19 cellular contexts compared by ENCODE assay signal in the genomic region with DNA sequence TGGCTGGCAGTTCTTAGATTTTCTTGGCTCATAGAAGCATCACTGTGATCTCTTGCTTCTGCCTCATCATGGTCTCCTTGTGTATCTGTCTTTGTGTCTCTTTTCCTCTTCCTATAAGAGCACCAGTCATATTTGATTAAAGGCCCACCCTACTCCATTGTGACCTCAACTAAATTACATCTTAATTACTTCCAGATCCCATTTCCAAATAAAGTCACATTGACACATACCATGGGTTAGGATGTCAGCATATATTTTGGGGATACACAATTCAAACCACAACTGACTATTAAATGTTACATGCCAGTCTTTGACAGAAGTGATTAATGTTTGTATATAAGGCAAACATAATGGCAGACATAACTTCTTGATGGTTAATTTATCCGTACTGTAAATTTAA. TPM values are rescaled to one million over a fixed set of nuclear protein-coding genes. Genes with fewer than 3 reads are reported as not detected.
"Had no signal": no experiment of that assay in that cellular context is flagged by ENCODE, and none has a peak within 500 bp of the region (broad histone marks: within the 10 kb centered on the region; RNA-seq: fewer than 3 reads in every experiment).

No MANE protein-coding gene starts in this region.

- H3K4me2 ChIP-seq: hepatocyte had no signal

- DNase-seq: cortex of kidney; dorsolateral prefrontal cortex; effector CD8-positive, alpha-beta T cell; foreskin keratinocyte; head of caudate nucleus; kidney; left cardiac atrium; mesendoderm; naive thymus-derived CD8-positive, alpha-beta T cell; posterior cingulate gyrus; stimulated activated CD4-positive, alpha-beta T cell treated with anti-CD3 and anti-CD28 coated beads, Interleukin-2, amount 100 ng/mL, for 24 hours; stimulated activated CD4-positive, alpha-beta T cell treated with anti-CD3 and anti-CD28 coated beads, Interleukin-4, amount 100 ng/mL, for 4 hours; stimulated activated naive B cell treated with anti-CD40 and anti-IgM and Interleukin-4, amounts not matched to agents 10 μg/mL and 1 μg/mL and 100 μg/mL, for 72 hours; stimulated activated naive CD8-positive, alpha-beta T cell treated with anti-CD3 and anti-CD28 coated beads, Interleukin-15, amount 100 ng/mL, for 72 hours; substantia nigra; transverse colon had no signal

- H3K4me3 ChIP-seq: dorsolateral prefrontal cortex, hepatocyte, thoracic aorta, transverse colon had no signal

- H3K27ac ChIP-seq: dorsolateral prefrontal cortex, foreskin keratinocyte, hepatocyte, neutrophil, thoracic aorta, transverse colon had no signal

- H3K27me3 ChIP-seq: dorsolateral prefrontal cortex, foreskin keratinocyte, hepatocyte, neutrophil, transverse colon had no signal

- H3K9me3 ChIP-seq: neutrophil, thoracic aorta, transverse colon had no signal

- H3K36me3 ChIP-seq: neutrophil, thoracic aorta, transverse colon had no signal

- H3K79me2 ChIP-seq: hepatocyte had no signal

- H3K4me1 ChIP-seq: foreskin keratinocyte, transverse colon had no signal

- H2AFZ ChIP-seq: hepatocyte had no signal

RNA-seq across cellular contexts. Expression of a gene that starts 55.7 kb away (rescaled TPM):
- total RNA-seq: foreskin keratinocyte had no signal
